ENCODE assay signal across 21 cellular contexts in the genomic region with DNA sequence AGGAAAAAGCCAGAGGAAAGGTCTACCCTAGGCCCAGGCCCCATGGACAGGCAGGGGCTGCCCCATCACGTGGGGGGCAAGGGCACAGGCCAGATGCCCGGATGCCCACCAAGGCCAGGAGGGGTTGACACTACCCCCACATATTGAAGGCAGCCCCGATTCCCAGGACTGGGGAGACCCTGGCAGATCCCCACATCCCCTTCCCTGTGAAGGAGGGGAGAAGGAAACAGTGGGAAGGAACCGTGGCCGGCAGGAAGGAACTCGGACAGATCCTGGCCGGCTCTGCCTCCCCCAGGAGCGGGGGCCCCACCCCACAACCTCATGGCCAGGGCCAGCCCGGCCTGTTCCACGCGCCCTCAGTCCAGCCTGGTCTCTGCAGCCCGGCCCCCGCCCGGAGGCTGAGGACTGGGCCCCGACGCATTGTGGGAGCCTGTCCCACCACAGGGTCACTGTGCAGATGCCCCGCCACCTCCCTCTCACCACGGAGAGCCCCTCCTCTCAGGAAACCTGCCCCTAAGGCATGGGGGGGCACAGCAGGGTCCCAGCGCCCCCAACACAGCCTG. TPM values are rescaled to one million over a fixed set of nuclear protein-coding genes. Genes with fewer than 3 reads are reported as not detected.
"Had no signal": no experiment of that assay in that cellular context is flagged by ENCODE, and none has a peak within 500 bp of the region (broad histone marks: within the 10 kb centered on the region; RNA-seq: fewer than 3 reads in every experiment).

No MANE protein-coding gene starts in this region.

- H3K27ac ChIP-seq: brain microvascular endothelial cell, pancreas, suprapubic skin had no signal

- H3K27ac Mint-ChIP-seq: activated CD8-positive, alpha-beta memory T cell treated with anti-CD3 and anti-CD28 coated beads, Interleukin-2, amount 10 ng/mL, durations not matched to agents 7 days and 5 days; activated naive CD8-positive, alpha-beta T cell; activated T-cell treated with anti-CD3 and anti-CD28 coated beads, Interleukin-2, amount 50 U/mL, for 24 hours had no signal

- H3K4me1 Mint-ChIP-seq: activated CD8-positive, alpha-beta memory T cell treated with anti-CD3 and anti-CD28 coated beads, Interleukin-2, amount 10 ng/mL, durations not matched to agents 7 days and 5 days; mesothelial cell of epicardium; neural crest cell had no signal

- H3K27me3 Mint-ChIP-seq: activated CD8-positive, alpha-beta memory T cell treated with anti-CD3 and anti-CD28 coated beads, Interleukin-2, amount 10 ng/mL, durations not matched to agents 7 days and 5 days had no signal

- H3K36me3 ChIP-seq: brain microvascular endothelial cell, pancreas, suprapubic skin had no signal

- H3K4me3 Mint-ChIP-seq: activated CD8-positive, alpha-beta memory T cell treated with anti-CD3 and anti-CD28 coated beads, Interleukin-2, amount 10 ng/mL, durations not matched to agents 7 days and 5 days; activated naive CD8-positive, alpha-beta T cell; activated T-cell treated with anti-CD3 and anti-CD28 coated beads, Interleukin-2, amount 50 U/mL, for 24 hours; mesothelial cell of epicardium; neural crest cell had no signal

- H3K9me3 ChIP-seq: pancreas, suprapubic skin, upper lobe of left lung had no signal

- H3K36me3 Mint-ChIP-seq: activated CD8-positive, alpha-beta memory T cell treated with anti-CD3 and anti-CD28 coated beads, Interleukin-2, amount 10 ng/mL, durations not matched to agents 7 days and 5 days; activated naive CD8-positive, alpha-beta T cell; mesothelial cell of epicardium had no signal

- H3K4me3 ChIP-seq: dorsolateral prefrontal cortex, pancreas, smooth muscle cell, suprapubic skin, upper lobe of left lung had no signal

- H3K27me3 ChIP-seq: brain microvascular endothelial cell, dorsolateral prefrontal cortex, pancreas, upper lobe of left lung had no signal

- H3K4me1 ChIP-seq: pancreas, upper lobe of left lung had no signal

- DNase-seq: activated CD4-positive, alpha-beta T cell treated with anti-CD3 and anti-CD28 coated beads, Interleukin-2, amount 50 U/mL, for 48 hours; activated CD4-positive, CD25-positive, alpha-beta regulatory T cell treated with anti-CD3 and anti-CD28 coated beads, Interleukin-2, amount 50 U/mL, for 72 hours; activated CD8-positive, alpha-beta memory T cell treated with anti-CD3 and anti-CD28 coated beads, Interleukin-2, amount 10 ng/mL, durations not matched to agents 7 days and 5 days; activated gamma-delta T cell; activated T-cell treated with anti-CD3 and anti-CD28 coated beads, Interleukin-2, amount 50 U/mL, for 24 hours; brain microvascular endothelial cell; dorsolateral prefrontal cortex; retina; stimulated activated naive CD4-positive, alpha-beta T cell; SW 1271 had no signal

- ATAC-seq: activated CD8-positive, alpha-beta memory T cell treated with anti-CD3 and anti-CD28 coated beads, Interleukin-2, amount 10 ng/mL, durations not matched to agents 7 days and 5 days; esophagus mucosa had no signal

- H3K9me3 Mint-ChIP-seq: activated T-cell treated with anti-CD3 and anti-CD28 coated beads, Interleukin-2, amount 50 U/mL, for 24 hours; mesothelial cell of epicardium; neural crest cell had no signal

- FAIRE-seq: pancreas had no signal

RNA-seq across cellular contexts. Expression of gene PAPOLB, which starts 41.3 kb away (rescaled TPM):
- total RNA-seq: esophagus mucosa, fibroblast of villous mesenchyme, myocyte had no signal
- polyA plus RNA-seq: liver, pancreas, smooth muscle cell had no signal
